ENCODE assay signal across 18 cellular contexts in the genomic region with DNA sequence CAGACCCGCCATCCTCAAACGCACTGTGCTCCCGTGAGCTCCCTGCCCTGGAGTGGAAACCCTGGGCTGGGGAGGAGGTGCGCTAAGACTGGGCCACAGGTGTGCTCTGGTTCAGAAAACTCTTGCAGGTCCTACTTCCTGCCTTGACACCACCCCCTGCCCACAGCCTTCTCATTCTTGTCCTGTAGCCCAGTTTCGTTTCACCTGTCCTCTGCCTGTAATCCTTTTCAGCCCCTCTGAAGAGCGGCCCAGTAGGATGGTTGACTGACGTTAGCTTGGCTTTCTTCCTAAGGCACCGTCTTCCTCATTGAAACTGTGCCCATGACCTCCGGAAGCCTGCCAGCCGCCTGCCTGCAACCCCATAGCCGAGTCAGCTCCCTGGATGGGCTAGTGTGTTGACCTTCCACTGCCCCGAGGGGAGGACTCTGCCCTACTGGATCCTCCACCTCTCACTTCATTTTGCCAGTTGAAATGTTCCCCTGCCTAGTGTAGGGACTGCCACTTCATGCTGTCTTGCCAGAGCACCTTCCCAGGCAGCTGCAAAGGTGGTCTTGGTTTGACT.
"Had no signal": no experiment of that assay in that cellular context is flagged by ENCODE, and none has a peak within 500 bp of the region (broad histone marks: within the 10 kb centered on the region; RNA-seq: fewer than 3 reads in every experiment).

No MANE protein-coding gene starts in this region.

- ATAC-seq: activated CD4-positive, alpha-beta T cell treated with anti-CD3 and anti-CD28 coated beads for 36 hours; body of pancreas; psoas muscle; right cardiac atrium; stimulated activated naive CD8-positive, alpha-beta T cell treated with anti-CD3 and anti-CD28 coated beads, Interleukin-15, Interleukin-2, amounts not matched to agents 100 U/mL and 50 U/mL, for 24 hours had no signal

- DNase-seq: activated CD4-positive, alpha-beta T cell treated with anti-CD3 and anti-CD28 coated beads for 36 hours; activated CD4-positive, alpha-beta T cell treated with anti-CD3 and anti-CD28 coated beads, Interleukin-2, amount 50 U/mL, for 48 hours; activated T-cell treated with anti-CD3 and anti-CD28 coated beads for 4 hours; caudate nucleus; islet precursor cell; left colon; psoas muscle; right cardiac atrium; stimulated activated naive CD8-positive, alpha-beta T cell treated with anti-CD3 and anti-CD28 coated beads, Interleukin-15, Interleukin-2, amounts not matched to agents 100 U/mL and 50 U/mL, for 24 hours; trophoblast cell had no signal

- H3K36me3 ChIP-seq: suprapubic skin, vagina had no signal

- H3K4me3 ChIP-seq: body of pancreas, psoas muscle, skin epidermis, suprapubic skin, vagina had no signal

- H3K9me3 ChIP-seq: body of pancreas, psoas muscle, suprapubic skin, vagina had no signal

- H3K27ac ChIP-seq: body of pancreas, psoas muscle, skin epidermis, suprapubic skin, vagina had no signal

- H3K4me1 Mint-ChIP-seq: activated CD4-positive, alpha-beta T cell treated with anti-CD3 and anti-CD28 coated beads for 36 hours had no signal

- H3K27me3 ChIP-seq: body of pancreas, suprapubic skin, vagina had no signal

- H3K27ac Mint-ChIP-seq: activated CD4-positive, alpha-beta T cell treated with anti-CD3 and anti-CD28 coated beads for 36 hours; activated naive CD8-positive, alpha-beta T cell; activated T-helper 1 cell treated with anti-CD3 and anti-CD28 coated beads, Interleukin-12 subunit alpha, Interleukin-12 subunit beta, Interleukin-2, Interleukin-4 antibody, amounts not matched to agents 30 ng/mL and 10 ng/mL and 1 ng/mL, durations not matched to agents 14 hours and 24 hours and 36 hours; mesothelial cell of epicardium; nephron had no signal

- H3K36me3 Mint-ChIP-seq: activated naive CD8-positive, alpha-beta T cell; mesothelial cell of epicardium had no signal

- H3K4me3 Mint-ChIP-seq: activated CD4-positive, alpha-beta T cell treated with anti-CD3 and anti-CD28 coated beads for 36 hours; activated naive CD8-positive, alpha-beta T cell; activated T-helper 1 cell treated with anti-CD3 and anti-CD28 coated beads, Interleukin-12 subunit alpha, Interleukin-12 subunit beta, Interleukin-2, Interleukin-4 antibody, amounts not matched to agents 30 ng/mL and 10 ng/mL and 1 ng/mL, durations not matched to agents 14 hours and 24 hours and 36 hours; mesothelial cell of epicardium; nephron had no signal

- H3K9me3 Mint-ChIP-seq: activated T-helper 1 cell treated with anti-CD3 and anti-CD28 coated beads, Interleukin-12 subunit alpha, Interleukin-12 subunit beta, Interleukin-2, Interleukin-4 antibody, amounts not matched to agents 30 ng/mL and 10 ng/mL and 1 ng/mL, durations not matched to agents 14 hours and 24 hours and 36 hours; mesothelial cell of epicardium; nephron had no signal
